8 cellular contexts compared by ENCODE assay signal in the genomic region with DNA sequence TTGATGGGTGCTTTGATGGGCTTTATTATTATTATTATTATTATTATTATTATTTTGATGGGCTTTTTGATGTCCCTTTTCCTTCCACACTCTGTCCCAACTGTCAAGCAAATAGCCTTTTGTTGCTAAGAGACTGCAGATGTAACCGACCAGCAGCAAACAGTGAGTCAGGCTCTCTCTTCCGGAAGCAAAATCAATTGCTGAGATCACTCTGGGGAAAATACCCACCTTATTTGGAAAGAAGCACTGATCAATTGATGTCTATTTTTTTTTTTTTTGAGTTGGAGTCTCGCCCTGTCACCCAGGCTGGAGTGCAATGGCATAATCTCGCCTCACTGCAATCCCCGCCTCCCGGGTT. TPM values are rescaled to one million over a fixed set of nuclear protein-coding genes. Genes with fewer than 3 reads are reported as not detected.
A peak's percentile ranks its signal among the peaks of the same experiment; 100 is the strongest.
DNase-seq lines count a peak whose midpoint lies in the region; ATAC-seq and TF ChIP-seq lines count a peak whose summit lies in the region.

No MANE protein-coding gene starts in this region.

- H3K4me3 ChIP-seq in MG63 (peak overlapping the region; percentile 96; the same call in 1 of the 2 replicates), iPS-20b (ENCODE audit: low read length) (peak overlapping the region; percentile 91)

- ATAC-seq in HG03025 (IDR thresholded peaks at IDR 0.05; ENCODE audit: low FRiP score, unreplicated experiment): no peak

- H3K27ac ChIP-seq in iPS-20b (ENCODE audit: low read length): no peak overlapping the region

- DNase-seq in COLO668 (lab: John Stamatoyannopoulos, UW; ENCODE audit: unreplicated experiment): peak; percentile 46
- no peak for DNase-seq in MG63
- DNase-seq in stimulated activated CD4-positive, alpha-beta T cell treated with anti-CD3 and anti-CD28 coated beads, Interleukin-2, amount 100 ng/mL, for 4 hours (ENCODE audit: low read depth): peak; percentile 26
- no peak for DNase-seq in GM10266 (ENCODE audit: extremely low spot score)
- DNase-seq in SHP77 treated with DMSO at 0.1 percent for 48 hours (lab: John Stamatoyannopoulos, UW): no peak

- peak overlapping the region; percentile 58 for H3K27ac Mint-ChIP-seq in activated naive CD8-positive, alpha-beta T cell

- H3K4me1 Mint-ChIP-seq in activated naive CD8-positive, alpha-beta T cell (ENCODE audit: low read depth): peaks cover 55% of the 10 kb centered on the region

- peaks cover 13% of the 10 kb centered on the region for H3K4me1 ChIP-seq in iPS-20b (ENCODE audit: insufficient read depth, low read length)

- peaks cover 9% of the 10 kb centered on the region for H3K36me3 Mint-ChIP-seq in activated naive CD8-positive, alpha-beta T cell

- no peaks in the 10 kb centered on the region; the same call in 1 of the 2 replicates for H3K9me3 ChIP-seq in MG63
- no peaks in the 10 kb centered on the region for H3K9me3 ChIP-seq in iPS-20b (ENCODE audit: insufficient read depth, low read depth, low read length)

- no peaks in the 10 kb centered on the region for H3K9me3 Mint-ChIP-seq in activated naive CD8-positive, alpha-beta T cell (ENCODE audit: low read depth)

- H3K27me3 Mint-ChIP-seq in activated naive CD8-positive, alpha-beta T cell: no peaks in the 10 kb centered on the region

- TF ChIP-seq CTCF in GM10266 (IDR thresholded peaks at IDR 0.05; ENCODE audit: control insufficient read depth, insufficient read depth, low read depth, missing control alignments): no peak

- no peak overlapping the region for H3K9ac ChIP-seq in iPS-20b (ENCODE audit: low read depth, low read length)

- H3K4me3 Mint-ChIP-seq in activated naive CD8-positive, alpha-beta T cell: peak overlapping the region; percentile 95

- H3K27me3 ChIP-seq in MG63 (no peaks in the 10 kb centered on the region), iPS-20b (ENCODE audit: insufficient read depth, low read length) (no peaks in the 10 kb centered on the region)

- H3K36me3 ChIP-seq in MG63: peaks cover 56% of the 10 kb centered on the region
- H3K36me3 ChIP-seq in iPS-20b (ENCODE audit: insufficient read depth, low read depth, low read length): peaks cover 61% of the 10 kb centered on the region

RNA-seq across cellular contexts. Expression of a gene that starts 2.9 kb away (rescaled TPM):
- 23.5 and 32.0 TPM in 2 replicates for total RNA-seq in MG63 (2014; rRNA removed; shearing (Covaris generic); ENCODE audit: low replicate concordance)

Comparison
In these comparisons a context has a peak if more than half of its experiments do, and no peak if none do; other contexts are left out.
1. DNase-seq: peak in COLO668 (single experiment) and stimulated activated CD4-positive, alpha-beta T cell treated with anti-CD3 and anti-CD28 coated beads, Interleukin-2, amount 100 ng/mL, for 4 hours (single experiment); none in MG63 (single experiment), GM10266 (single experiment) and SHP77 treated with DMSO at 0.1 percent for 48 hours (single experiment).